23 cellular contexts compared by ENCODE assay signal in genomic region chr11:132590986-132591385, GRCh38.
"Had no signal": no experiment of that assay in that cellular context is flagged by ENCODE, and none has a peak within 500 bp of the region (broad histone marks: within the 10 kb centered on the region; RNA-seq: fewer than 3 reads in every experiment).

No MANE protein-coding gene starts in this region.

- H3K4me3 ChIP-seq: colonic mucosa, esophagus muscularis mucosa, heart right ventricle, left lung, prostate gland, right lobe of liver, transverse colon, upper lobe of right lung, uterus had no signal

- H3K4me1 ChIP-seq: colonic mucosa, foreskin keratinocyte, left lung, prostate gland, transverse colon, uterus had no signal

- H3K9me3 ChIP-seq: colonic mucosa, esophagus muscularis mucosa, heart right ventricle, left lung, prostate gland, right lobe of liver, transverse colon, upper lobe of right lung, uterus had no signal

- H3K27ac ChIP-seq: colonic mucosa, esophagus muscularis mucosa, foreskin keratinocyte, heart right ventricle, left lung, prostate gland, right lobe of liver, transverse colon, upper lobe of right lung, uterus had no signal

- ATAC-seq: foreskin keratinocyte; heart right ventricle; left cardiac atrium; left lung; naive thymus-derived CD8-positive, alpha-beta T cell; right lobe of liver; stimulated activated naive B cell treated with anti-CD40 and anti-IgM and Interleukin-4, amounts not matched to agents 10 μg/mL and 1 μg/mL and 100 μg/mL, for 72 hours; upper lobe of right lung had no signal

- H3K36me3 ChIP-seq: colonic mucosa, esophagus muscularis mucosa, heart right ventricle, left lung, prostate gland, right lobe of liver, transverse colon, upper lobe of right lung, uterus had no signal

- DNase-seq: colonic mucosa; effector CD8-positive, alpha-beta T cell; endodermal cell; foreskin keratinocyte; glutamatergic neuron; heart right ventricle; hippocampal formation; left cardiac atrium; left lung; mesendoderm; naive thymus-derived CD8-positive, alpha-beta T cell; nephron progenitor cell; nucleus accumbens; right lobe of liver; small intestine; stimulated activated CD4-positive, alpha-beta T cell treated with anti-CD3 and anti-CD28 coated beads, Interleukin-15, amount 100 ng/mL, for 24 hours; stimulated activated CD4-positive, alpha-beta T cell treated with anti-CD3 and anti-CD28 coated beads, Interleukin-2, amount 100 ng/mL, for 48 hours; stimulated activated naive B cell treated with anti-CD40 and anti-IgM and Interleukin-4, amounts not matched to agents 10 μg/mL and 1 μg/mL and 100 μg/mL, for 72 hours; transverse colon; upper lobe of right lung; uterus had no signal

- H3K27me3 ChIP-seq: colonic mucosa, foreskin keratinocyte, left lung, right lobe of liver, transverse colon, upper lobe of right lung, uterus had no signal
